8 cellular contexts compared by ENCODE assay signal in genomic region chr10:1420663-1421362, GRCh38.
A peak's percentile ranks its signal among the peaks of the same experiment; 100 is the strongest.
DNase-seq lines count a peak whose midpoint lies in the region; ATAC-seq, FAIRE-seq and TF ChIP-seq lines count a peak whose summit lies in the region.

No MANE protein-coding gene starts in this region.

- no peaks in the 10 kb centered on the region; the same call in 1 of the 2 replicates for H3K27me3 ChIP-seq in MM.1S (replicated peaks; ENCODE audit: insufficient read depth, low read length)
- H3K27me3 ChIP-seq in RWPE2 (ENCODE audit: insufficient read depth, poor library complexity, severe bottlenecking) = peaks cover 11% of the 10 kb centered on the region

- peak overlapping the region; percentile 55 for H3K4me2 ChIP-seq in MM.1S (ENCODE audit: low read depth, low read length)

- TF ChIP-seq CTCF in HFFc6 (IDR thresholded peaks at IDR 0.05) (peak; percentile 68), MM.1S (IDR thresholded peaks at IDR 0.05; ENCODE audit: low read length) (peak; percentile 58), RWPE2 (IDR thresholded peaks at IDR 0.05; ENCODE audit: poor library complexity, severe bottlenecking) (peak; percentile 75)

- no peak overlapping the region for H3K27ac Mint-ChIP-seq in HFFc6

- H4K20me1 ChIP-seq in MM.1S (ENCODE audit: insufficient read depth, low read length) = no peaks in the 10 kb centered on the region

- peak; percentile 99 for FAIRE-seq in GM12891 (lab: Jason Lieb, UNC)

- H3K4me1 Mint-ChIP-seq in HFFc6 (ENCODE audit: low read depth) = no peaks in the 10 kb centered on the region

- peaks cover 29% of the 10 kb centered on the region for H3K9me3 Mint-ChIP-seq in HFFc6

- no peaks in the 10 kb centered on the region for H3K9me3 ChIP-seq in MM.1S (replicated peaks; ENCODE audit: insufficient read depth, low read length)
- H3K9me3 ChIP-seq in RWPE2 (ENCODE audit: severe bottlenecking) = no peaks in the 10 kb centered on the region

- H3K79me2 ChIP-seq in MM.1S (ENCODE audit: low read length) = no peaks in the 10 kb centered on the region

- no peak overlapping the region for H3K27ac ChIP-seq in MM.1S (ENCODE audit: low read length)
- H3K27ac ChIP-seq in RWPE2 (ENCODE audit: poor library complexity, severe bottlenecking) = no peak overlapping the region

- H3K36me3 ChIP-seq in MM.1S (replicated peaks; ENCODE audit: insufficient read depth, low read length) (no peaks in the 10 kb centered on the region), RWPE2 (ENCODE audit: low read depth) (no peaks in the 10 kb centered on the region)

- no peaks in the 10 kb centered on the region for H3K36me3 Mint-ChIP-seq in HFFc6 (ENCODE audit: low read depth)

- H3K4me3 Mint-ChIP-seq in HFFc6 = no peak overlapping the region; the same call in 1 of the 2 replicates

- H2AFZ ChIP-seq in MM.1S (ENCODE audit: low read length) = no peak overlapping the region; the same call in 1 of the 2 replicates

- DNase-seq in GM12891 (ENCODE audit: insufficient read length, low spot score) (peak; percentile 71), HFFc6 (no peak), MM.1S (peak; percentile 70), RWPE2 (ENCODE audit: low spot score) (no peak), iPS DF 4.7 (ENCODE audit: extremely low read depth, low spot score) (peak; percentile 80), cerebellar nuclear complex (lab: John Stamatoyannopoulos, UW) (no peak)
- peak; percentile 71 for DNase-seq in activated naive CD4-positive, alpha-beta T cell treated with anti-CD3 and anti-CD28 coated beads, Interleukin-2, amount 50 U/mL, for 16 hours
- DNase-seq in stimulated activated CD4-positive, alpha-beta T cell treated with anti-CD3 and anti-CD28 coated beads, Interleukin-12 subunit alpha, Interleukin-12 subunit beta, amount 100 ng/mL, for 24 hours (ENCODE audit: low read depth in 2 of 2) = peak; percentile 36 to 64

- no peaks in the 10 kb centered on the region; the same call in 1 of the 2 replicates for H3K27me3 Mint-ChIP-seq in HFFc6 (ENCODE audit: insufficient read depth)

- H3K4me3 ChIP-seq in MM.1S (ENCODE audit: low read length) (peak overlapping the region; percentile 23; the same call in 1 of the 2 replicates), RWPE2 (ENCODE audit: severe bottlenecking) (no peak overlapping the region)

- no peaks in the 10 kb centered on the region for H3K4me1 ChIP-seq in MM.1S (ENCODE audit: low read length)
- no peaks in the 10 kb centered on the region for H3K4me1 ChIP-seq in RWPE2 (ENCODE audit: insufficient read depth, poor library complexity, severe bottlenecking)

- no peaks in the 10 kb centered on the region for H3F3A ChIP-seq in MM.1S (ENCODE audit: insufficient read depth, low read length)

- no peaks in the 10 kb centered on the region for H3K9me2 ChIP-seq in MM.1S (replicated peaks; ENCODE audit: insufficient read depth, low read length)

- no peak for TF ChIP-seq POLR2A in GM12891 (IDR thresholded peaks at IDR 0.05; ENCODE audit: low read depth, low read length)

- no peak overlapping the region for H3K9ac ChIP-seq in MM.1S (ENCODE audit: low read length)

- peak; percentile 97 for ATAC-seq in RWPE2 (ENCODE audit: low read depth)

TF ChIP-seq in GM12891, 5 proteins besides CTCF, POLR2A, EP300 and RAD21:
- no peak for TF ChIP-seq POLR2AphosphoS5 (IDR thresholded peaks at IDR 0.05; ENCODE audit: low read depth, low read length)
- no peak for TF ChIP-seq PAX5 (IDR thresholded peaks at IDR 0.05; ENCODE audit: insufficient read depth, low read length, severe bottlenecking)
- no peak for TF ChIP-seq POU2F2 (IDR thresholded peaks at IDR 0.05; ENCODE audit: low read depth, low read length)
- no peak for TF ChIP-seq SPI1 (IDR thresholded peaks at IDR 0.05; ENCODE audit: low read depth, low read length)
- no peak for TF ChIP-seq TAF1 (IDR thresholded peaks at IDR 0.05; ENCODE audit: low read depth, low read length)
TF ChIP-seq in GM12891: peak in this region for 0.

Comparison
In these comparisons a context has a peak if more than half of its experiments do, and no peak if none do; other contexts are left out.
1. DNase-seq: peak in GM12891 (single experiment), MM.1S (single experiment), activated naive CD4-positive, alpha-beta T cell treated with anti-CD3 and anti-CD28 coated beads, Interleukin-2, amount 50 U/mL, for 16 hours (single experiment), iPS DF 4.7 (single experiment) and stimulated activated CD4-positive, alpha-beta T cell treated with anti-CD3 and anti-CD28 coated beads, Interleukin-12 subunit alpha, Interleukin-12 subunit beta, amount 100 ng/mL, for 24 hours (2 of 2); none in HFFc6 (single experiment), RWPE2 (single experiment) and cerebellar nuclear complex (0 of 2).
2. Peak in every context shown above with its lines, with median percentiles within 50 percentile points of each other: CTCF ChIP-seq.